Comparison of ENCODE assay signal across 11 cellular contexts in genomic region chr17:42136654-42137051, GRCh38. TPM values are rescaled to one million over a fixed set of nuclear protein-coding genes. Genes with fewer than 3 reads are reported as not detected.
DNase-seq lines count a peak whose midpoint lies in the region; ATAC-seq, FAIRE-seq and TF ChIP-seq lines count a peak whose summit lies in the region.
"Had no signal": no experiment of that assay in that cellular context is flagged by ENCODE, and none has a peak within 500 bp of the region (broad histone marks: within the 10 kb centered on the region; RNA-seq: fewer than 3 reads in every experiment).

No MANE protein-coding gene starts in this region.

- H3K36me3 ChIP-seq in OCI-LY1 (ENCODE audit: insufficient read depth, low read length) (peaks cover 9% of the 10 kb centered on the region; the same call in 1 of the 2 replicates), gastroesophageal sphincter (peaks cover 0 to 29% of the 10 kb centered on the region in 2 donors), small intestine (ENCODE audit: control insufficient read depth in 2 of 2, insufficient read depth in 2 of 2, low read length in 2 of 2) (peaks cover 2 to 5% of the 10 kb centered on the region in 2 donors), uterus (no peaks in the 10 kb centered on the region)

- 70 to 93% methylated on average over 3 of the region's 3 CpGs for WGBS in gastroesophageal sphincter (ENCODE audit: low coverage in 1 of 2), 2 donors
- 57 to 66% (median 62%) methylated on average over 3 of the region's 3 CpGs for WGBS in small intestine, 3 donors

- no peaks in the 10 kb centered on the region for H3K9me3 Mint-ChIP-seq in Calu3 (ENCODE audit: low read depth, unreplicated experiment)

- H3K27ac Mint-ChIP-seq in Calu3 (ENCODE audit: unreplicated experiment), result peak overlapping the region; percentile 67

- no TSS peak for BruUV-seq in Calu3 (replicated peaks; lab: Mats Ljungman, UMichigan)

- peak overlapping the region; percentile 18 for H3K4me2 ChIP-seq in OCI-LY1 (ENCODE audit: low read length)

- peak overlapping the region; percentile 69 for H3K4me3 Mint-ChIP-seq in Calu3 (ENCODE audit: low read depth, unreplicated experiment)

- H3K9ac ChIP-seq in OCI-LY1 (ENCODE audit: low read length), result peak overlapping the region; percentile 2; the same call in 1 of the 2 replicates

- H2AFZ ChIP-seq in OCI-LY1 (ENCODE audit: low read length), result no peak overlapping the region

- no peaks in the 10 kb centered on the region for H3K27me3 Mint-ChIP-seq in Calu3 (ENCODE audit: unreplicated experiment)

- peaks cover 56% of the 10 kb centered on the region for H3K36me3 Mint-ChIP-seq in Calu3 (ENCODE audit: insufficient read depth, unreplicated experiment)

- DNase-seq in Calu3 (no peak), small intestine (no peak), uterus (no peak), cerebellar cortex (ENCODE audit: low spot score) (no peak)
- DNase-seq: hippocampal formation, RPMI8226 had no signal

- TF ChIP-seq EP300 in gastroesophageal sphincter (IDR thresholded peaks at IDR 0.05), result no peak

- TF ChIP-seq CTCF in Calu3 (IDR thresholded peaks at IDR 0.05; ENCODE audit: unreplicated experiment), result no peak
- TF ChIP-seq CTCF in OCI-LY1 (IDR thresholded peaks at IDR 0.05; ENCODE audit: low read length), result no peak
- TF ChIP-seq CTCF in gastroesophageal sphincter (IDR thresholded peaks at IDR 0.05), result no peak
- TF ChIP-seq CTCF in uterus (IDR thresholded peaks at IDR 0.05), result no peak

- peaks cover 78% of the 10 kb centered on the region for H3K4me1 ChIP-seq in OCI-LY1 (ENCODE audit: insufficient read depth, low read length, severe bottlenecking)
- peaks cover 0 to 92% (median 21%) of the 10 kb centered on the region in 3 donors for H3K4me1 ChIP-seq in gastroesophageal sphincter
- peaks cover 9 to 10% of the 10 kb centered on the region in 2 donors for H3K4me1 ChIP-seq in small intestine (ENCODE audit: control insufficient read depth in 2 of 2, insufficient read depth in 1 of 2, low read depth in 1 of 2, low read length in 1 of 2)
- H3K4me1 ChIP-seq in uterus, result peaks cover 0 to 13% of the 10 kb centered on the region in 2 donors

- TF ChIP-seq POLR2A in gastroesophageal sphincter (IDR thresholded peaks at IDR 0.05), result no peak
- TF ChIP-seq POLR2A in uterus (IDR thresholded peaks at IDR 0.05), result no peak

- no peaks in the 10 kb centered on the region for H3K27me3 ChIP-seq in OCI-LY1 (ENCODE audit: insufficient read depth, low read length)
- no peaks in the 10 kb centered on the region for H3K27me3 ChIP-seq in gastroesophageal sphincter
- H3K27me3 ChIP-seq in small intestine (ENCODE audit: control insufficient read depth in 2 of 2, insufficient read depth in 2 of 2, low read length in 2 of 2), result no peaks in the 10 kb centered on the region
- no peaks in the 10 kb centered on the region for H3K27me3 ChIP-seq in uterus

- ATAC-seq in gastroesophageal sphincter (no peak), HG03175 (IDR thresholded peaks at IDR 0.05; ENCODE audit: unreplicated experiment) (no peak)

- H3K27ac ChIP-seq in OCI-LY1 (ENCODE audit: low read depth, low read length, poor library complexity, severe bottlenecking), result peak overlapping the region; percentile 98
- H3K27ac ChIP-seq in gastroesophageal sphincter, result peak overlapping the region in 3 of 4 donors; percentile 59 to 71 (median 61)
- peak overlapping the region; percentile 75 to 96 for H3K27ac ChIP-seq in small intestine (ENCODE audit: low read depth in 1 of 2, low read length in 1 of 2)
- H3K27ac ChIP-seq in uterus, result peak overlapping the region in 1 of 2 donors; percentile 69

- H4K20me1 ChIP-seq in OCI-LY1 (ENCODE audit: insufficient read depth, low read length), result no peaks in the 10 kb centered on the region

- FAIRE-seq in small intestine (lab: Jason Lieb, UNC), result no peak
- FAIRE-seq: endometrium had no signal

- peaks cover 42% of the 10 kb centered on the region for H3K4me1 Mint-ChIP-seq in Calu3 (ENCODE audit: low read depth, unreplicated experiment)

- intact Hi-C loops in Calu3 (cut with micrococcal nuclease; ENCODE audit: unreplicated experiment) (loop anchor here (10.0 kb wide), 1 partner anchor 138 kb away; the partner anchor contains the start of gene STAT5B), uterus (cut with DNase I; ENCODE audit: low total_unique reads) (no loop called here)

- H3K4me3 ChIP-seq in OCI-LY1 (ENCODE audit: low read depth, low read length, poor library complexity, severe bottlenecking) (peak overlapping the region; percentile 0), gastroesophageal sphincter (no peak overlapping the region), small intestine (ENCODE audit: low read depth in 1 of 2, low read length in 2 of 2) (peak overlapping the region in 1 of 2 donors; percentile 33), uterus (no peak overlapping the region)

- H3K9me2 ChIP-seq in OCI-LY1 (ENCODE audit: low read depth, low read length), result no peaks in the 10 kb centered on the region

- CTCF ChIA-PET in Calu3 (lab: Charles Lee), result interaction anchor here (1.3 to 1.4 kb wide), 2 partner anchors 16 to 17 kb away, joined by 4 to 11 read pairs; partner anchors contain the start of gene KAT2A

- H3K9me3 ChIP-seq in OCI-LY1 (ENCODE audit: low read length) (no peaks in the 10 kb centered on the region), gastroesophageal sphincter (no peaks in the 10 kb centered on the region), small intestine (ENCODE audit: control insufficient read depth, low read depth) (no peaks in the 10 kb centered on the region), uterus (no peaks in the 10 kb centered on the region)

- H3K79me2 ChIP-seq in OCI-LY1 (ENCODE audit: insufficient read depth, low read length), result peaks cover 16% of the 10 kb centered on the region

- H3F3A ChIP-seq in OCI-LY1 (ENCODE audit: insufficient read depth, low read length), result peaks cover 20% of the 10 kb centered on the region; the same call in 1 of the 2 replicates

RNA-seq across cellular contexts. Expression of gene HSPB9, which starts 14.0 kb away (rescaled TPM):
- total RNA-seq in Calu3 (2022) (0.54 and 0.69 TPM in 2 replicates), gastroesophageal sphincter (not detected), uterus (under 1 TPM in 1 of 4 donors, not detected in 3; 0.28 TPM)
- polyA plus RNA-seq in small intestine, result under 1 TPM in 1 of 3 donors, not detected in 2; 0.04 TPM
- total RNA-seq: posterior vena cava had no signal

RNA-seq across cellular contexts. Expression of gene KAT2A, which starts 15.5 kb away (rescaled TPM):
- total RNA-seq in Calu3 (2022) (94.7 and 100.0 TPM in 2 replicates), gastroesophageal sphincter (10 to 100 TPM; 10.3 to 51.2 (median 19.3) TPM), uterus (10 to 100 TPM; 20.9 to 80.9 (median 39.2) TPM)
- polyA plus RNA-seq in small intestine, result 10 to 100 TPM in 2 of 3 donors, 1 to 10 TPM in 1; 8.6 to 39.1 (median 13.4) TPM

RNA-seq across cellular contexts. Expression of gene RAB5C, which starts 18.1 kb away (rescaled TPM):
- total RNA-seq in Calu3 (2022), result 284 and 315 TPM in 2 replicates
- total RNA-seq in gastroesophageal sphincter, result 100 to 1,000 TPM in 3 of 4 donors, 10 to 100 TPM in 1; 91.7 to 122 (median 108) TPM
- 100 to 1,000 TPM; 177 to 211 (median 210) TPM for polyA plus RNA-seq in small intestine
- 100 to 1,000 TPM in 1 of 4 donors, 10 to 100 TPM in 3; 51.7 to 105 (median 68.0) TPM for total RNA-seq in uterus

RNA-seq across cellular contexts. Expression of gene DHX58, which starts 24.1 kb away (rescaled TPM):
- total RNA-seq in Calu3 (2022) (45.6 and 77.5 TPM in 2 replicates), gastroesophageal sphincter (10 to 100 TPM; 11.3 to 21.3 (median 13.9) TPM), uterus (10 to 100 TPM; 12.9 to 21.3 (median 16.2) TPM)
- 10 to 100 TPM; 11.4 to 33.8 (median 15.1) TPM for polyA plus RNA-seq in small intestine

RNA-seq across cellular contexts. Expression of gene ZNF385C, which starts 38.4 kb away (rescaled TPM):
- total RNA-seq in Calu3 (2022), result 4.0 and 6.3 TPM in 2 replicates
- not detected for total RNA-seq in gastroesophageal sphincter
- polyA plus RNA-seq in small intestine, result under 1 TPM in 1 of 3 donors, not detected in 2; 0.31 TPM
- total RNA-seq in uterus, result 1 to 10 TPM in 1 of 4 donors, under 1 TPM in 1, not detected in 2; 0.48 to 1.0 TPM
